20 cellular contexts compared by ENCODE assay signal in the genomic region with DNA sequence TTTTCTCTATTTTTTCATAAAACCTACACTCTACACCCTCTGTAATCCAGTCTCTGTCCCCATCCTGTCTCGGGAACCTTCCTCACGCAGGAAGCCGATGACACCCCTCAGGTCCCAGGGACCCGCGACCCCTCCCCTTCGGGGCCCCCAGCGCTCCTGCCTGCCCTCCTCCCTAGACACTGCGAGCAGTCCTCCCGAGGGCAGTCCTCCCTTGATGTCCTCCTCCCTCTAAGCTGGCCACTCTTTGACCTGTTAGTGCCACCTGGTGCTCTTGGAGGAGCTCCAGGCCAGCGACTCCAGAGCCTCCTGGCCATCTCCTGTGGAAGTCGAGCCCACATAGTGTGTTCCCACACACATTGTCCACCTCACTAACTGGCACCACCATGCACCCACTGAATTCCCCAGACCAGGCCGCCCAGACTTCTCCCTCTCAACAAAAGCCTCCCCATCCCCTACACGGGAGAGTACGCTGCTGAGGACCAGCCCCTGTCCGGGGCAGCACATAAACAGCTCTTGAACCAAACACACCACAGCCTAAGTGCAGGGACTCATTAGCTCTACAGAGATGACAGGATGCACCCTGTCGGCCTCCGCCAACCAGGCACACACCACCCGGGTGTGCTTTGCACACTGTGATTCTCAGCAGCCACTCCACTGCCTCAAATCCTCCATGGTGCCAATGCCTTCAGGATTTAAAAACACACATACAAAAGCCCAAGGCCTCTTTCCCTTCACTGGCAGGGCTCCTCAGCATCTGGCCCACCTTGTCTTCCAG. TPM values are rescaled to one million over a fixed set of nuclear protein-coding genes. Genes with fewer than 3 reads are reported as not detected.
A peak's percentile ranks its signal among the peaks of the same experiment; 100 is the strongest.
DNase-seq lines count a peak whose midpoint lies in the region; ATAC-seq and TF ChIP-seq lines count a peak whose summit lies in the region.
"Had no signal": no experiment of that assay in that cellular context is flagged by ENCODE, and none has a peak within 500 bp of the region (broad histone marks: within the 10 kb centered on the region; RNA-seq: fewer than 3 reads in every experiment).

No MANE protein-coding gene starts in this region.

- H3K79me2 ChIP-seq in neural progenitor cell (ENCODE audit: low read depth) = no peaks in the 10 kb centered on the region

- DNase-seq in cardiac septum (ENCODE audit: low spot score) (peak; percentile 62), Right ventricle myocardium inferior (ENCODE audit: missing footprints) (no peak), neural progenitor cell (ENCODE audit: low spot score) (no peak), MV-4-11 (lab: John Stamatoyannopoulos, UW) (no peak)
- no peak for DNase-seq in central memory CD8-positive, alpha-beta T cell (ENCODE audit: low spot score in 2 of 2)
- DNase-seq: foreskin keratinocyte; kidney glomerular epithelial cell; mesenchymal stem cell; NCI-H1092 treated with DMSO at 0.1 percent for 48 hours; NCI-H510A treated with DMSO at 0.1 percent for 48 hours; Right ventricle myocardium superior; stimulated activated naive B cell treated with anti-CD40 and anti-IgM and Interleukin-4, amounts not matched to agents 10 μg/mL and 1 μg/mL and 100 μg/mL, for 72 hours; T-cell; WERI-Rb-1 had no signal

- no peaks in the 10 kb centered on the region for H3K36me3 ChIP-seq in neural progenitor cell

- no peaks in the 10 kb centered on the region for H3K9me3 Mint-ChIP-seq in central memory CD8-positive, alpha-beta T cell
- no peaks in the 10 kb centered on the region for H3K9me3 Mint-ChIP-seq in neural progenitor cell
- H3K9me3 Mint-ChIP-seq: nephron; stimulated activated naive B cell treated with anti-CD40 and anti-IgM and Interleukin-4, amounts not matched to agents 10 μg/mL and 1 μg/mL and 100 μg/mL, for 72 hours; T-cell had no signal

- no peaks in the 10 kb centered on the region for H3F3A ChIP-seq in neural progenitor cell (ENCODE audit: low read depth)

- no peaks in the 10 kb centered on the region for H3K4me1 ChIP-seq in neural progenitor cell

- H3K27ac Mint-ChIP-seq in central memory CD8-positive, alpha-beta T cell (ENCODE audit: low read depth) = peak overlapping the region; percentile 91
- peak overlapping the region; percentile 84 for H3K27ac Mint-ChIP-seq in neural progenitor cell
- H3K27ac Mint-ChIP-seq: nephron had no signal

- H3K4me1 Mint-ChIP-seq in central memory CD8-positive, alpha-beta T cell = peaks cover 33% of the 10 kb centered on the region
- peaks cover 7% of the 10 kb centered on the region for H3K4me1 Mint-ChIP-seq in neural progenitor cell
- H3K4me1 Mint-ChIP-seq: nephron had no signal

- H2AFZ ChIP-seq in neural progenitor cell (replicated peaks) = no peak overlapping the region

- no peak for ATAC-seq in Right ventricle myocardium inferior
- no peak for ATAC-seq in central memory CD8-positive, alpha-beta T cell (replicated peaks; ENCODE audit: extremely low read depth, poor library complexity, severe bottlenecking)
- ATAC-seq in GM19397 (IDR thresholded peaks at IDR 0.05; ENCODE audit: unreplicated experiment) = no peak
- ATAC-seq in GM19324 (IDR thresholded peaks at IDR 0.05; ENCODE audit: low FRiP score, unreplicated experiment) = no peak
- no peak for ATAC-seq in GM18519 (IDR thresholded peaks at IDR 0.05; ENCODE audit: low FRiP score, unreplicated experiment)
- ATAC-seq: foreskin keratinocyte; stimulated activated naive B cell treated with anti-CD40 and anti-IgM and Interleukin-4, amounts not matched to agents 10 μg/mL and 1 μg/mL and 100 μg/mL, for 72 hours; T-cell had no signal

- H3K9me3 ChIP-seq in neural progenitor cell (ENCODE audit: low read depth) = no peaks in the 10 kb centered on the region

- no peak overlapping the region for H3K9ac ChIP-seq in neural progenitor cell

- no peak for TF ChIP-seq CTCF in neural progenitor cell (IDR thresholded peaks at IDR 0.05)

- no peak overlapping the region for H3K27ac ChIP-seq in neural progenitor cell
- H3K27ac ChIP-seq: epithelial cell of prostate, foreskin keratinocyte, WERI-Rb-1 had no signal

- no peak overlapping the region for H3K4me3 ChIP-seq in neural progenitor cell

- intact Hi-C loops in cardiac septum (cut with DNase I) (no loop called here), Right ventricle myocardium inferior (cut with DNase I) (no loop called here)

- H3K27me3 Mint-ChIP-seq in central memory CD8-positive, alpha-beta T cell = no peaks in the 10 kb centered on the region
- peaks cover 9% of the 10 kb centered on the region for H3K27me3 Mint-ChIP-seq in neural progenitor cell (ENCODE audit: insufficient read depth, low read depth)
- H3K27me3 Mint-ChIP-seq: stimulated activated naive B cell treated with anti-CD40 and anti-IgM and Interleukin-4, amounts not matched to agents 10 μg/mL and 1 μg/mL and 100 μg/mL, for 72 hours; T-cell had no signal

- H3K4me2 ChIP-seq in neural progenitor cell = no peak overlapping the region

- no peaks in the 10 kb centered on the region for H3K27me3 ChIP-seq in neural progenitor cell
- H3K27me3 ChIP-seq: foreskin keratinocyte had no signal

- no peak overlapping the region for H3K4me3 Mint-ChIP-seq in central memory CD8-positive, alpha-beta T cell
- H3K4me3 Mint-ChIP-seq in neural progenitor cell = no peak overlapping the region
- H3K4me3 Mint-ChIP-seq: nephron; stimulated activated naive B cell treated with anti-CD40 and anti-IgM and Interleukin-4, amounts not matched to agents 10 μg/mL and 1 μg/mL and 100 μg/mL, for 72 hours; T-cell had no signal

- no peaks in the 10 kb centered on the region for H4K20me1 ChIP-seq in neural progenitor cell (ENCODE audit: low read depth)

- H3K36me3 Mint-ChIP-seq in central memory CD8-positive, alpha-beta T cell (ENCODE audit: insufficient read depth) = peaks cover 54% of the 10 kb centered on the region
- H3K36me3 Mint-ChIP-seq in neural progenitor cell = peaks cover 9% of the 10 kb centered on the region

RNA-seq across cellular contexts. Expression of a gene that starts 9.3 kb away (rescaled TPM):
- 8.7 TPM for total RNA-seq in cardiac septum
- 5.4 TPM for total RNA-seq in Right ventricle myocardium inferior
- total RNA-seq in neural progenitor cell (ENCODE audit: low replicate concordance) = 5.1 and 10.8 TPM in 2 replicates

RNA-seq across cellular contexts. Expression of a gene that starts 19.0 kb away (rescaled TPM):
- total RNA-seq in cardiac septum (55.5 TPM), Right ventricle myocardium inferior (54.9 TPM), neural progenitor cell (ENCODE audit: low replicate concordance) (48.2 and 63.3 TPM in 2 replicates)

RNA-seq across cellular contexts. Expression of a gene that starts 19.1 kb away (rescaled TPM):
- total RNA-seq in cardiac septum (0.27 TPM), Right ventricle myocardium inferior (0.30 TPM), neural progenitor cell (ENCODE audit: low replicate concordance) (0.06 and 0.12 TPM in 2 replicates)
- total RNA-seq: urinary bladder had no signal

RNA-seq across cellular contexts. Expression of a gene that starts 28.7 kb away (rescaled TPM):
- 32.1 TPM for total RNA-seq in cardiac septum
- total RNA-seq in Right ventricle myocardium inferior = 27.0 TPM
- 29.8 and 61.3 TPM in 2 replicates for total RNA-seq in neural progenitor cell (ENCODE audit: low replicate concordance)

RNA-seq across cellular contexts. Expression of a gene that starts 38.6 kb away (rescaled TPM):
- 0.08 TPM for total RNA-seq in cardiac septum
- total RNA-seq in Right ventricle myocardium inferior = 0.19 TPM
- 0.04 and 0.65 TPM in 2 replicates for total RNA-seq in neural progenitor cell (ENCODE audit: low replicate concordance)
